In the genomic region with DNA sequence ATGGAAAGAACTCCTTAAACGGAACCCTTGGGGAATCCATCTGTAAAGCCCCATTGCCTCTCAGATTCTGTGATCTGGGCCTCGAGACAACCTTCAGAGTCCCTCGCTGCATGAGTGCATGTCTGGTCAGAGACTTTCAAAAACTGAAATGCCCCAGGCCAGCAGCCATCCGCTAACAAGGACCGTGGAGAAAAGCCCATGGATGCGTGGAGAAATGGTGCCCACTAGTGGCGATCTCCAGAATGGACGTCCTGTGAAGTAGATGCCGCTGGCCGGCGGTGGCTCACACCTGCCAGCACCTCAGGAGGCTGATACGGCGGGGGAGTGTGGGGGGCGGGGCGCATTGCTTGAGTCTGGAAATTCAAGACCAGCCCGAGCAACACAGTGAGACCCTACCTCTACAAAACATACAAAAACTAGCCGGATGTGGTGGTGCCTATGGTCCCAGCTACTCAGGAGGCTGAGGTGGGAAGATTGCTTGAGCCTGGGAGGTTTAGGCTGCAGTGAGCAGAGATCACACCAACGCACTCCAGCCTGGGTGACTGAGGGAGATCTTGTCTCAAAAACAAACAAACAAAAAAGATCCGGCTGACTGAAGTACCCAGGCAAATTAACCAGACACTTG, we compare ENCODE assay signal across 8 cellular contexts. TPM values are rescaled to one million over a fixed set of nuclear protein-coding genes. Genes with fewer than 3 reads are reported as not detected.
DNase-seq lines count a peak whose midpoint lies in the region; ATAC-seq and TF ChIP-seq lines count a peak whose summit lies in the region.

No MANE protein-coding gene starts in this region.

- ATAC-seq in HG03469 (IDR thresholded peaks at IDR 0.05; ENCODE audit: unreplicated experiment), result peak; percentile 58
- peak; percentile 94 for ATAC-seq in activated CD8-positive, alpha-beta T cell treated with anti-CD3 and anti-CD28 coated beads for 36 hours

- H3K23ac ChIP-seq in mesenchymal stem cell (ENCODE audit: low read length in 2 of 2), result no peak overlapping the region

- no peaks in the 10 kb centered on the region for H3K9me3 ChIP-seq in mesenchymal stem cell (ENCODE audit: control insufficient read depth, low read length)

- peaks cover 17% of the 10 kb centered on the region for H3K4me1 ChIP-seq in mesenchymal stem cell (ENCODE audit: control insufficient read depth, insufficient read depth, low read depth, low read length)

- H4K91ac ChIP-seq in mesenchymal stem cell (ENCODE audit: low read length), result no peak overlapping the region

- no peaks in the 10 kb centered on the region for H3K27me3 Mint-ChIP-seq in activated CD8-positive, alpha-beta T cell treated with anti-CD3 and anti-CD28 coated beads for 36 hours

- peaks cover 48% of the 10 kb centered on the region for H3K4me1 Mint-ChIP-seq in activated CD8-positive, alpha-beta T cell treated with anti-CD3 and anti-CD28 coated beads for 36 hours (ENCODE audit: low read depth)

- no peaks in the 10 kb centered on the region for H3K36me3 Mint-ChIP-seq in activated CD8-positive, alpha-beta T cell treated with anti-CD3 and anti-CD28 coated beads for 36 hours (ENCODE audit: low read depth)

- H3K4me2 ChIP-seq in mesenchymal stem cell (ENCODE audit: low read length, poor library complexity, severe bottlenecking), result no peak overlapping the region

- H3K36me3 ChIP-seq in BJ (ENCODE audit: control insufficient read depth, insufficient read depth, low read length), result no peaks in the 10 kb centered on the region
- no peaks in the 10 kb centered on the region for H3K36me3 ChIP-seq in mesenchymal stem cell (ENCODE audit: control insufficient read depth in 1 of 2, insufficient read depth in 2 of 2, low read depth in 1 of 2, low read length in 2 of 2)

- H2BK12ac ChIP-seq in mesenchymal stem cell (ENCODE audit: low read length in 2 of 2), result no peak overlapping the region

- TF ChIP-seq CTCF in BJ (IDR thresholded peaks at IDR 0.05; ENCODE audit: insufficient read depth, low read depth, low read length), result peak; percentile 94
- TF ChIP-seq CTCF in activated CD8-positive, alpha-beta T cell treated with anti-CD3 and anti-CD28 coated beads for 36 hours (IDR thresholded peaks at IDR 0.05), result peak; percentile 86

- H2AK5ac ChIP-seq in mesenchymal stem cell (ENCODE audit: low read length, severe bottlenecking), result no peak overlapping the region

- H3K18ac ChIP-seq in mesenchymal stem cell (ENCODE audit: low read depth in 1 of 2, low read length in 2 of 2), result no peak overlapping the region

- CTCF ChIA-PET in BJ (lab: Yijun Ruan, JAX), result interaction anchor here (0.7 to 3.6 kb wide), 12 partner anchors 10 to 279 kb away, joined by 3 to 42 read pairs (median 4); no protein-coding TSS in a partner anchor
- CTCF ChIA-PET in activated CD8-positive, alpha-beta T cell treated with anti-CD3 and anti-CD28 coated beads for 36 hours (lab: Charles Lee), result interaction anchor here (0.8 to 1.9 kb wide), 22 partner anchors 9 to 410 kb away, joined by 3 to 20 read pairs (median 4); no protein-coding TSS in a partner anchor

- DNase-seq in BJ (ENCODE audit: low read depth) (peak; percentile 15), GM19238 (ENCODE audit: insufficient read length, low spot score) (peak; percentile 79), NCI-H82 (lab: John Stamatoyannopoulos, UW) (peak; percentile 88), mesenchymal stem cell (peak; percentile 81)
- peak; percentile 94 for DNase-seq in activated CD8-positive, alpha-beta T cell treated with anti-CD3 and anti-CD28 coated beads for 36 hours
- peak; percentile 77 for DNase-seq in effector CD4-positive, alpha-beta T cell
- peak; percentile 63 to 71 for DNase-seq in stimulated activated CD8-positive, alpha-beta memory T cell treated with anti-CD3 and anti-CD28 coated beads, Interleukin-15, amount 100 ng/mL, for 4 hours (ENCODE audit: low read depth in 2 of 2)

- no peak overlapping the region for H2BK120ac ChIP-seq in mesenchymal stem cell (ENCODE audit: low read depth, low read length)

- H3K27me3 ChIP-seq in BJ (ENCODE audit: control insufficient read depth, insufficient read depth, low read length), result no peaks in the 10 kb centered on the region; the same call in 1 of the 2 replicates
- peaks cover 17 to 23% of the 10 kb centered on the region in 2 experiments for H3K27me3 ChIP-seq in mesenchymal stem cell (ENCODE audit: control insufficient read depth in 1 of 2, insufficient read depth in 1 of 2, low read length in 2 of 2)

- H3K9ac ChIP-seq in mesenchymal stem cell (ENCODE audit: low read length), result peak overlapping the region; percentile 22

- H3K27ac ChIP-seq in mesenchymal stem cell (ENCODE audit: low read length, poor library complexity, severe bottlenecking), result no peak overlapping the region

- no peak overlapping the region for H3K4me3 Mint-ChIP-seq in activated CD8-positive, alpha-beta T cell treated with anti-CD3 and anti-CD28 coated beads for 36 hours

- 5% methylated on average over 14 of the region's 19 CpGs for WGBS in mesenchymal stem cell

- no peak overlapping the region for H3K14ac ChIP-seq in mesenchymal stem cell (ENCODE audit: low read length in 2 of 2)

- H2AFZ ChIP-seq in mesenchymal stem cell (ENCODE audit: low read depth, low read length), result no peak overlapping the region

- POLR2A ChIA-PET in BJ (lab: Charles Lee), result no interaction called here
- POLR2A ChIA-PET in activated CD8-positive, alpha-beta T cell treated with anti-CD3 and anti-CD28 coated beads for 36 hours (lab: Charles Lee), result no interaction called here

- H4K8ac ChIP-seq in mesenchymal stem cell (ENCODE audit: low read length), result no peak overlapping the region

- intact Hi-C loops in activated CD8-positive, alpha-beta T cell treated with anti-CD3 and anti-CD28 coated beads for 36 hours (cut with micrococcal nuclease), result loop anchor here (2.0 to 5.0 kb wide), 5 partner anchors 85 to 410 kb away; no protein-coding TSS in a partner anchor

- no peak overlapping the region for H3K27ac Mint-ChIP-seq in activated CD8-positive, alpha-beta T cell treated with anti-CD3 and anti-CD28 coated beads for 36 hours

- no peak overlapping the region for H2BK5ac ChIP-seq in mesenchymal stem cell (ENCODE audit: low read depth, low read length, poor library complexity, severe bottlenecking)

- no peak overlapping the region for H2BK15ac ChIP-seq in mesenchymal stem cell (ENCODE audit: low read depth, poor library complexity, severe bottlenecking)

- no peak overlapping the region for H3K4ac ChIP-seq in mesenchymal stem cell (ENCODE audit: low read depth in 1 of 2, low read length in 2 of 2)

- no peaks in the 10 kb centered on the region for H3K9me3 Mint-ChIP-seq in activated CD8-positive, alpha-beta T cell treated with anti-CD3 and anti-CD28 coated beads for 36 hours

- no peaks in the 10 kb centered on the region for H3K79me1 ChIP-seq in mesenchymal stem cell (replicated peaks; ENCODE audit: low read length, poor library complexity, severe bottlenecking)

- H3K4me3 ChIP-seq in BJ (ENCODE audit: low read depth, low read length) (no peak overlapping the region), mesenchymal stem cell (ENCODE audit: insufficient read depth in 1 of 2, low read depth in 1 of 2, low read length in 2 of 2) (no peak overlapping the region)

RNA-seq across cellular contexts. Expression of a gene that starts 7.9 kb away (rescaled TPM):
- 55.8 and 102 TPM in 2 replicates for polyA plus RNA-seq in BJ (2011; rRNA removed)
- 50.9 TPM in 2 replicates for polyA minus RNA-seq in BJ (2011; rRNA and poly(A)+ RNA removed)
- total RNA-seq in activated CD8-positive, alpha-beta T cell treated with anti-CD3 and anti-CD28 coated beads for 36 hours, result 10 to 100 TPM; 72.5 to 76.0 TPM
- 67.7 TPM for polyA plus RNA-seq in mesenchymal stem cell (2013, experiment 1 of 2)
- 67.0 TPM for polyA plus RNA-seq in mesenchymal stem cell (2013, experiment 2 of 2)

RNA-seq across cellular contexts. Expression of a gene that starts 47.8 kb away (rescaled TPM):
- polyA plus RNA-seq in BJ (2011; rRNA removed), result not detected in 2 replicates
- polyA minus RNA-seq in BJ (2011; rRNA and poly(A)+ RNA removed), result not detected in 2 replicates
- not detected for total RNA-seq in activated CD8-positive, alpha-beta T cell treated with anti-CD3 and anti-CD28 coated beads for 36 hours
- not detected for polyA plus RNA-seq in mesenchymal stem cell (2013, experiment 1 of 2)
- polyA plus RNA-seq in mesenchymal stem cell (2013, experiment 2 of 2), result not detected

RNA-seq across cellular contexts. Expression of a gene that starts 54.6 kb away (rescaled TPM):
- polyA plus RNA-seq in BJ (2011; rRNA removed), result 43.9 and 54.9 TPM in 2 replicates
- polyA minus RNA-seq in BJ (2011; rRNA and poly(A)+ RNA removed), result 10.7 and 12.1 TPM in 2 replicates
- 10 to 100 TPM; 36.7 TPM for total RNA-seq in activated CD8-positive, alpha-beta T cell treated with anti-CD3 and anti-CD28 coated beads for 36 hours
- polyA plus RNA-seq in mesenchymal stem cell (2013, experiment 1 of 2), result 66.0 TPM
- 65.6 TPM for polyA plus RNA-seq in mesenchymal stem cell (2013, experiment 2 of 2)

Comparison
In these comparisons a context has a peak if more than half of its experiments do, and no peak if none do; other contexts are left out.
1. DNase-seq: peak in every context shown above with its lines; median percentile 94 in activated CD8-positive, alpha-beta T cell treated with anti-CD3 and anti-CD28 coated beads for 36 hours; 88 in NCI-H82; 81 in mesenchymal stem cell; 79 in GM19238; 77 in effector CD4-positive, alpha-beta T cell; 67 in stimulated activated CD8-positive, alpha-beta memory T cell treated with anti-CD3 and anti-CD28 coated beads, Interleukin-15, amount 100 ng/mL, for 4 hours; 15 in BJ.